ENCODE assay signal across 26 cellular contexts in genomic region chr12:28987538-28988383, GRCh38.
"Had no signal": no experiment of that assay in that cellular context is flagged by ENCODE, and none has a peak within 500 bp of the region (broad histone marks: within the 10 kb centered on the region; RNA-seq: fewer than 3 reads in every experiment).

No MANE protein-coding gene starts in this region.

- H3K27ac Mint-ChIP-seq: activated CD8-positive, alpha-beta memory T cell treated with anti-CD3 and anti-CD28 coated beads, Interleukin-2, amount 10 ng/mL, durations not matched to agents 7 days and 5 days; activated naive CD4-positive, alpha-beta T cell treated with anti-CD3 and anti-CD28 coated beads for 36 hours; activated naive CD8-positive, alpha-beta T cell treated with anti-CD3 and anti-CD28 coated beads, Interleukin-2, amount 50 U/mL, for 24 hours; activated T-helper 2 cell treated with anti-CD3 and anti-CD28 coated beads, Interferon-gamma antibody, Interleukin-2, Interleukin-4, amounts not matched to agents 10 μg/mL and 5 μg/mL and 100 μg/mL, durations not matched to agents 14 hours and 24 hours and 36 hours; naive thymus-derived CD4-positive, alpha-beta T cell had no signal

- H3K4me3 Mint-ChIP-seq: activated CD8-positive, alpha-beta memory T cell treated with anti-CD3 and anti-CD28 coated beads, Interleukin-2, amount 10 ng/mL, durations not matched to agents 7 days and 5 days; activated naive CD4-positive, alpha-beta T cell treated with anti-CD3 and anti-CD28 coated beads for 36 hours; activated naive CD8-positive, alpha-beta T cell treated with anti-CD3 and anti-CD28 coated beads, Interleukin-2, amount 50 U/mL, for 24 hours; naive thymus-derived CD4-positive, alpha-beta T cell had no signal

- H3K4me1 Mint-ChIP-seq: activated CD8-positive, alpha-beta memory T cell treated with anti-CD3 and anti-CD28 coated beads, Interleukin-2, amount 10 ng/mL, durations not matched to agents 7 days and 5 days; activated naive CD8-positive, alpha-beta T cell treated with anti-CD3 and anti-CD28 coated beads, Interleukin-2, amount 50 U/mL, for 24 hours; naive thymus-derived CD4-positive, alpha-beta T cell had no signal

- H3K9me3 Mint-ChIP-seq: activated naive CD4-positive, alpha-beta T cell treated with anti-CD3 and anti-CD28 coated beads for 36 hours; activated naive CD8-positive, alpha-beta T cell treated with anti-CD3 and anti-CD28 coated beads, Interleukin-2, amount 50 U/mL, for 24 hours; activated T-helper 2 cell treated with anti-CD3 and anti-CD28 coated beads, Interferon-gamma antibody, Interleukin-2, Interleukin-4, amounts not matched to agents 10 μg/mL and 5 μg/mL and 100 μg/mL, durations not matched to agents 14 hours and 24 hours and 36 hours; naive thymus-derived CD4-positive, alpha-beta T cell had no signal

- H3K36me3 ChIP-seq: neutrophil, stomach, thoracic aorta, upper lobe of right lung had no signal

- H3K9me3 ChIP-seq: mucosa of descending colon, neutrophil, stomach, thoracic aorta, upper lobe of right lung had no signal

- DNase-seq: activated CD4-positive, alpha-beta T cell treated with anti-CD3 and anti-CD28 coated beads for 1 hour; activated CD4-positive, alpha-beta T cell treated with anti-CD3 and anti-CD28 coated beads, Interleukin-2, amount 50 U/mL, for 4 hours; activated CD8-positive, alpha-beta memory T cell treated with anti-CD3 and anti-CD28 coated beads, Interleukin-2, amount 10 ng/mL, durations not matched to agents 7 days and 5 days; activated naive CD4-positive, alpha-beta T cell treated with anti-CD3 and anti-CD28 coated beads for 36 hours; activated naive CD8-positive, alpha-beta T cell treated with anti-CD3 and anti-CD28 coated beads, Interleukin-2, amount 50 U/mL, for 24 hours; activated T-cell treated with anti-CD3 and anti-CD28 coated beads, Interleukin-2, amount 50 U/mL, for 1 hour; caudate nucleus; cortex of kidney; effector CD8-positive, alpha-beta T cell; foreskin melanocyte; head of caudate nucleus; left cardiac atrium; mucosa of descending colon; naive thymus-derived CD4-positive, alpha-beta T cell; posterior cingulate gyrus; right cardiac atrium; stimulated activated CD4-positive, alpha-beta T cell treated with anti-CD3 and anti-CD28 coated beads, Interleukin-1b, Interleukin-23, amount 100 ng/mL, for 48 hours; stomach; T-helper 1 cell; T1000; upper lobe of right lung had no signal

- H3K27me3 ChIP-seq: stomach, upper lobe of right lung had no signal

- H3K36me3 Mint-ChIP-seq: activated CD8-positive, alpha-beta memory T cell treated with anti-CD3 and anti-CD28 coated beads, Interleukin-2, amount 10 ng/mL, durations not matched to agents 7 days and 5 days; naive thymus-derived CD4-positive, alpha-beta T cell had no signal

- H3K4me1 ChIP-seq: upper lobe of right lung had no signal

- H3K27ac ChIP-seq: neutrophil, stomach, thoracic aorta, upper lobe of right lung had no signal

- ATAC-seq: activated CD8-positive, alpha-beta memory T cell treated with anti-CD3 and anti-CD28 coated beads, Interleukin-2, amount 10 ng/mL, durations not matched to agents 7 days and 5 days; activated naive CD8-positive, alpha-beta T cell treated with anti-CD3 and anti-CD28 coated beads, Interleukin-2, amount 50 U/mL, for 24 hours; mucosa of descending colon; naive thymus-derived CD4-positive, alpha-beta T cell; SK-N-SH treated with all-trans-retinoic acid at 6 μM for 48 hours; upper lobe of right lung had no signal

- FAIRE-seq: astrocyte had no signal

- H3K4me3 ChIP-seq: mucosa of descending colon, stomach, thoracic aorta, upper lobe of right lung had no signal
